Comparison of ENCODE assay signal across 24 cellular contexts in genomic region chr2:169887120-169887519, GRCh38.
"Had no signal": no experiment of that assay in that cellular context is flagged by ENCODE, and none has a peak within 500 bp of the region (broad histone marks: within the 10 kb centered on the region; RNA-seq: fewer than 3 reads in every experiment).

No MANE protein-coding gene starts in this region.

- FAIRE-seq: keratinocyte had no signal

- DNase-seq: cortex of kidney; effector CD8-positive, alpha-beta T cell; effector memory CD8-positive, alpha-beta T cell; endodermal cell; erythroblast; esophagus squamous epithelium; foreskin fibroblast; foreskin melanocyte; gastrocnemius medialis; glutamatergic neuron; head of caudate nucleus; heart right ventricle; hippocampal formation; left cardiac atrium; left lung; left ventricle myocardium superior; lower lobe of right lung; mesenchymal stem cell; midbrain; naive thymus-derived CD4-positive, alpha-beta T cell had no signal

- H3K4me3 Mint-ChIP-seq: dendritic cell treated with granulocyte-macrophage colony-stimulating factor and Interleukin-4, amounts not matched to agents 40 ng/mL and 50 ng/mL, for 4 days; effector memory CD8-positive, alpha-beta T cell; endodermal cell; naive thymus-derived CD4-positive, alpha-beta T cell had no signal

- ATAC-seq: effector memory CD8-positive, alpha-beta T cell; esophagus mucosa; gastrocnemius medialis; left cardiac atrium; left lung; lower lobe of right lung; naive thymus-derived CD4-positive, alpha-beta T cell had no signal

- H3K27ac ChIP-seq: epithelial cell of prostate, esophagus squamous epithelium, left lung, lower lobe of right lung had no signal

- H3K36me3 ChIP-seq: gastrocnemius medialis, left lung, lower lobe of right lung had no signal

- H3K27me3 Mint-ChIP-seq: dendritic cell treated with granulocyte-macrophage colony-stimulating factor and Interleukin-4, amounts not matched to agents 40 ng/mL and 50 ng/mL, for 4 days; effector memory CD8-positive, alpha-beta T cell; naive thymus-derived CD4-positive, alpha-beta T cell had no signal

- H3K9me3 ChIP-seq: esophagus squamous epithelium, gastrocnemius medialis, heart right ventricle, left lung, lower lobe of right lung had no signal

- H3K27me3 ChIP-seq: esophagus squamous epithelium, gastrocnemius medialis, heart right ventricle, left lung had no signal

- H3K27ac Mint-ChIP-seq: dendritic cell treated with granulocyte-macrophage colony-stimulating factor and Interleukin-4, amounts not matched to agents 40 ng/mL and 50 ng/mL, for 4 days; effector memory CD8-positive, alpha-beta T cell; endodermal cell; naive thymus-derived CD4-positive, alpha-beta T cell had no signal

- H3K4me3 ChIP-seq: esophagus squamous epithelium, gastrocnemius medialis, heart right ventricle, left lung, lower lobe of right lung had no signal

- H3K9me3 Mint-ChIP-seq: dendritic cell treated with granulocyte-macrophage colony-stimulating factor and Interleukin-4, amounts not matched to agents 40 ng/mL and 50 ng/mL, for 4 days; effector memory CD8-positive, alpha-beta T cell; endodermal cell; naive thymus-derived CD4-positive, alpha-beta T cell had no signal

- H3K4me1 ChIP-seq: lower lobe of right lung had no signal
